8 cellular contexts compared by ENCODE assay signal in genomic region chr13:98445340-98446233, GRCh38.
A peak's percentile ranks its signal among the peaks of the same experiment; 100 is the strongest.
DNase-seq lines count a peak whose midpoint lies in the region; ATAC-seq and TF ChIP-seq lines count a peak whose summit lies in the region.

No MANE protein-coding gene starts in this region.

- no peak overlapping the region for H3K9ac ChIP-seq in adipocyte (ENCODE audit: low read length)

- no peaks in the 10 kb centered on the region for H3K27me3 ChIP-seq in adipocyte (replicated peaks; ENCODE audit: control insufficient read depth, insufficient read depth, low read length)
- no peaks in the 10 kb centered on the region for H3K27me3 ChIP-seq in right cardiac atrium (ENCODE audit: control insufficient read depth, insufficient read depth)

- TF ChIP-seq EP300 in Ishikawa (IDR thresholded peaks at IDR 0.05; ENCODE audit: borderline replicate concordance) = no peak

- peak; percentile 86 for ATAC-seq in GM21576 (IDR thresholded peaks at IDR 0.05; ENCODE audit: unreplicated experiment)
- ATAC-seq in right cardiac atrium = peak; percentile 81 to 85

- H3K9me3 ChIP-seq in adipocyte (ENCODE audit: control insufficient read depth, low read length) (no peaks in the 10 kb centered on the region), right cardiac atrium (ENCODE audit: control insufficient read depth, low read length) (no peaks in the 10 kb centered on the region)

- peak; percentile 84 for TF ChIP-seq RAD21 in Ishikawa (IDR thresholded peaks at IDR 0.05; ENCODE audit: low read depth)

- H3K4me1 ChIP-seq in adipocyte (ENCODE audit: control insufficient read depth, insufficient read depth, low read length) = peaks cover 11% of the 10 kb centered on the region
- peaks cover 3% of the 10 kb centered on the region for H3K4me1 ChIP-seq in right cardiac atrium (ENCODE audit: control insufficient read depth, insufficient read depth, low read length)

- WGBS in right cardiac atrium = 21% methylated on average over 18 of the region's 18 CpGs

- intact Hi-C loops in right cardiac atrium (cut with DNase I) = loop anchor here (5.0 to 10.0 kb wide), 6 partner anchors 61 to 399 kb away; partner anchors contain the start of gene STK24 (in 1 of the 4)

- H3K4me3 ChIP-seq in adipocyte (ENCODE audit: low read length) (no peak overlapping the region), right cardiac atrium (ENCODE audit: low read length) (no peak overlapping the region)

- H3K36me3 ChIP-seq in adipocyte (ENCODE audit: control insufficient read depth, insufficient read depth, low read length, severe bottlenecking) = peaks cover 28% of the 10 kb centered on the region

- DNase-seq in GM03348 (ENCODE audit: low spot score) (peak; percentile 92), T-helper 1 cell (peak; percentile 57 to 74 (median 71)), adipocyte (ENCODE audit: low read depth) (peak; percentile 79), right cardiac atrium (peak; percentile 64 to 90 (median 87)), NCI-H524 treated with DMSO at 0.1 percent for 48 hours (lab: John Stamatoyannopoulos, UW) (no peak)
- peak; percentile 54 to 74 for DNase-seq in stimulated activated CD4-positive, alpha-beta T cell treated with anti-CD3 and anti-CD28 coated beads, Interleukin-12 subunit alpha, Interleukin-12 subunit beta, amount 100 ng/mL, for 24 hours (ENCODE audit: low read depth in 2 of 2)

- H3K27ac ChIP-seq in right cardiac atrium (ENCODE audit: low read length) = no peak overlapping the region

TF ChIP-seq in Ishikawa, 13 proteins besides CTCF, POLR2A, EP300 and RAD21:
- peak; percentile 60; the same call in 1 of the 2 replicates for TF ChIP-seq ZBTB7A (IDR thresholded peaks at IDR 0.05; ENCODE audit: low read depth)
- TF ChIP-seq CREB1 (IDR thresholded peaks at IDR 0.05; ENCODE audit: low read depth) = no peak
